2 cellular contexts compared by ENCODE assay signal in the genomic region with DNA sequence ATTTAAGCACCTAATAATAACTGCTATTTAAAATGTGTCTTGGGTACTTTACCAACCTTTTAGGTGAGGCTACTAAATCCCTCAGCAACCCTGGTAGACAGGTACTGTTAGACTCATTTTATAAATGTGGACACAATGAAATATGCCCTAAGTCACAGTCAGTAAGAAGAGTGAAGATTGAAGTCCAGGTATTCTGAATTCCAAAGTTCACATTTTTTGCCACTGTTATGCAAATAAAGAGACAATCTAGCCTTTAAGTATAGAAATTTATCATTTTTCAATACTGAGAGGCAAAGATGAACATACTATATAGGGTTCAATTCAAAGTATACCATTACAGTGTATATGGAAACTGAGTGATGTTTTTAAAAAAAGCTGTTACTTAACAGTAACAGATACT.
TF ChIP-seq lines count a peak whose summit lies in the region.

No MANE protein-coding gene starts in this region.

TF ChIP-seq in WTC11, 78 proteins besides CTCF, POLR2A, EP300 and RAD21 (continued from another document):
- TF ChIP-seq CREB1 (CRISPR knock-in tag; IDR thresholded peaks at IDR 0.05) (no peak), ZNF425 (CRISPR knock-in tag; conservative IDR thresholded peaks at IDR 0.05) (no peak)

TF ChIP-seq in HepG2, 621 proteins besides CTCF, POLR2A, EP300 and RAD21 (continued from another document):
- TF ChIP-seq NCOR1 (IDR thresholded peaks at IDR 0.05; ENCODE audit: borderline replicate concordance, low read length), result peak; percentile 66; the same call in 1 of the 2 replicates
- peak; percentile 44; the same call in 1 of the 2 replicates for TF ChIP-seq SOX5 (CRISPR knock-in tag; IDR thresholded peaks at IDR 0.05; ENCODE audit: borderline replicate concordance)
- peak; percentile 74 for TF ChIP-seq ZNF7 (CRISPR knock-in tag; IDR thresholded peaks at IDR 0.05)
- TF ChIP-seq NCOA2 (CRISPR knock-in tag; IDR thresholded peaks at IDR 0.05), result no peak
- TF ChIP-seq HNF4A (CRISPR knock-in tag; IDR thresholded peaks at IDR 0.05), result peak; percentile 58
TF ChIP-seq in HepG2: peak in this region for 5.
